ENCODE assay signal across 15 cellular contexts in the genomic region with DNA sequence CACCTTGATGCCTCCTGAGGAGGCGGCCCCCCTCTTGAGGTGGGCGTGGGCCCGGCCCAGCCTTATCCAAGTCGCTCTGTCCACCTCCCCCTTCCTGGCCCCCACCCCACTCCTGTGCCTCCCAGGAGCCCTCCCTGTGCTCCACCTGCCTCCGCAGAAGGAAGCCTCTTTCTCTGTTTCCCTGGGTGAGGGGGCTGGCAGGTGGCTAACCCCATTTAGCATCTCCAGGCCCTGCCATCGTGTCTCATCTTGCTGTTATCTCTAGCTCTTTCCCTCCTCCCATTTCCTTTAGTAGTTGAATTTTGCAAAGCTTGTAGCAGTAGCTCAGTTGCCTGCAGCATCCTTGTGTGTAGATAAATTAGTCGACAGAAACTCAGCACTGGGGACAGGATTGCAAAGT. TPM values are rescaled to one million over a fixed set of nuclear protein-coding genes. Genes with fewer than 3 reads are reported as not detected.
DNase-seq lines count a peak whose midpoint lies in the region; ATAC-seq, FAIRE-seq and TF ChIP-seq lines count a peak whose summit lies in the region.
"Had no signal": no experiment of that assay in that cellular context is flagged by ENCODE, and none has a peak within 500 bp of the region (broad histone marks: within the 10 kb centered on the region; RNA-seq: fewer than 3 reads in every experiment).

No MANE protein-coding gene starts in this region.

- in situ Hi-C loops in K562 (cut with MboI): no loop called here

- H3K9me1 ChIP-seq in K562 (ENCODE audit: control insufficient read depth, insufficient read depth, low read length): no peaks in the 10 kb centered on the region

- WGBS in K562 (ENCODE audit: insufficient coverage, low coverage, missing lambda C conversion rate): 50% methylated on average over 4 of the region's 7 CpGs

- TF ChIP-seq POLR2A in breast epithelium (IDR thresholded peaks at IDR 0.05) (no peak), K562 (conservative IDR thresholded peaks at IDR 0.05) (no peak)

- TF ChIP-seq RAD21 in K562 (CRISPR knock-in tag; conservative IDR thresholded peaks at IDR 0.05 in 1 of 2, IDR thresholded peaks at IDR 0.05 in 1 of 2): no peak

- peaks cover 30% of the 10 kb centered on the region for H3K4me1 Mint-ChIP-seq in MCF 10A (ENCODE audit: insufficient read depth, unreplicated experiment)

- H3K27ac Mint-ChIP-seq in MCF 10A (ENCODE audit: low read depth, unreplicated experiment): no peak overlapping the region
- H3K27ac Mint-ChIP-seq: GM23338 had no signal

- no peak overlapping the region for H2AFZ ChIP-seq in OCI-LY7 (ENCODE audit: low read length)
- no peak overlapping the region for H2AFZ ChIP-seq in K562 (ENCODE audit: low read depth, low read length)
- H2AFZ ChIP-seq: GM23338 had no signal

- no peaks in the 10 kb centered on the region for H3K27me3 Mint-ChIP-seq in MCF 10A (ENCODE audit: insufficient read depth, unreplicated experiment)
- H3K27me3 Mint-ChIP-seq: B cell; CD4-positive, alpha-beta T cell had no signal

- H3K9me3 ChIP-seq in breast epithelium (no peaks in the 10 kb centered on the region), OCI-LY7 (ENCODE audit: low read length) (no peaks in the 10 kb centered on the region), K562 (replicated peaks; ENCODE audit: control insufficient read depth, insufficient read depth, low read depth, low read length) (no peaks in the 10 kb centered on the region)

- H3K4me1 ChIP-seq in breast epithelium (no peaks in the 10 kb centered on the region), OCI-LY7 (ENCODE audit: insufficient read depth, low read length, poor library complexity, severe bottlenecking) (peaks cover 24% of the 10 kb centered on the region), K562 (replicated peaks in 1 of 2; ENCODE audit: control insufficient read depth in 2 of 2, insufficient read depth in 2 of 2, low read length in 2 of 2) (peaks cover 15 to 18% of the 10 kb centered on the region in 2 experiments; a peak in 4 of 5 replicates)

- H4K20me1 ChIP-seq in OCI-LY7 (ENCODE audit: insufficient read depth, low read length) (no peaks in the 10 kb centered on the region), K562 (replicated peaks; ENCODE audit: control insufficient read depth, insufficient read depth, low read length) (no peaks in the 10 kb centered on the region)

- POLR2A ChIA-PET in MCF 10A (lab: Yijun Ruan, JAX): interaction anchor here (0.6 to 1.0 kb wide), 3 partner anchors 8 to 38 kb away, joined by 4 read pairs; no protein-coding TSS in a partner anchor
- POLR2A ChIA-PET in OCI-LY7 (lab: Charles Lee): no interaction called here
- POLR2A ChIA-PET in K562 (lab: Yijun Ruan, JAX): interaction anchor here (0.6 to 1.3 kb wide), 6 partner anchors 12 to 31 kb away, joined by 3 to 5 read pairs (median 4); no protein-coding TSS in a partner anchor

- CTCF ChIA-PET in MCF 10A (lab: Yijun Ruan, JAX): interaction anchor here (0.6 to 1.1 kb wide), 4 partner anchors 15 to 869 kb away, joined by 3 to 4 read pairs (median 4); no protein-coding TSS in a partner anchor
- CTCF ChIA-PET in OCI-LY7 (lab: Charles Lee; ENCODE audit: unreplicated experiment): no interaction called here
- CTCF ChIA-PET in K562 (lab: Yijun Ruan, JAX; ENCODE audit: low intra/inter-chr PET ratio): no interaction called here

- peak overlapping the region in 1 of 2 experiments; percentile 18; a peak in 1 of 4 replicates for H3K9ac ChIP-seq in K562 (ENCODE audit: insufficient read depth in 1 of 2, low read depth in 2 of 2, low read length in 2 of 2)

- no peak for FAIRE-seq in K562 (lab: Jason Lieb, UNC)
- FAIRE-seq: GM12892 had no signal

- peaks cover 85% of the 10 kb centered on the region for H3K36me3 Mint-ChIP-seq in MCF 10A (ENCODE audit: insufficient read depth, unreplicated experiment)

- no peaks in the 10 kb centered on the region for H3K9me2 ChIP-seq in OCI-LY7 (ENCODE audit: insufficient read depth, low read length)

- BruUV-seq in MCF 10A (replicated peaks; lab: Mats Ljungman, UMichigan): TSS peak; percentile 12
- BruUV-seq in OCI-LY7 (replicated peaks; lab: Mats Ljungman, UMichigan): TSS peak; percentile 35
- TSS peak; percentile 6 for BruUV-seq in K562 (replicated peaks; lab: Mats Ljungman, UMichigan)

- H3K4me3 ChIP-seq in breast epithelium: no peak overlapping the region
- H3K4me3 ChIP-seq in OCI-LY7 (ENCODE audit: low read depth, low read length, poor library complexity, severe bottlenecking): no peak overlapping the region
- H3K4me3 ChIP-seq in K562: no peak overlapping the region
- H3K4me3 ChIP-seq: GM23338 had no signal

- ATAC-seq in K562: no peak
- ATAC-seq: GM23338 had no signal

- H3K36me3 ChIP-seq in breast epithelium (peaks cover 5% of the 10 kb centered on the region), OCI-LY7 (ENCODE audit: insufficient read depth, low read length) (peaks cover 82% of the 10 kb centered on the region), K562 (ENCODE audit: control insufficient read depth, insufficient read depth, low read length) (peaks cover 51% of the 10 kb centered on the region; the same call in 2 of the 3 replicates)

- H3K9me3 Mint-ChIP-seq in MCF 10A (ENCODE audit: unreplicated experiment): no peaks in the 10 kb centered on the region
- H3K9me3 Mint-ChIP-seq: CD4-positive, alpha-beta T cell; GM23338 had no signal

- no peaks in the 10 kb centered on the region for H3K27me3 ChIP-seq in breast epithelium
- H3K27me3 ChIP-seq in K562 (ENCODE audit: control insufficient read depth in 2 of 2, insufficient read depth in 2 of 2, low read length in 2 of 2): no peaks in the 10 kb centered on the region

- no peak for DNase-seq in MCF 10A (ENCODE audit: unreplicated experiment)
- DNase-seq in breast epithelium (ENCODE audit: low spot score in 2 of 2): no peak
- DNase-seq in OCI-LY7 (ENCODE audit: low spot score): no peak
- DNase-seq in K562 (ENCODE audit: extremely low read depth in 1 of 4, low spot score in 3 of 4): no peak
- DNase-seq in putamen (ENCODE audit: low spot score): peak; percentile 42
- DNase-seq in NCI-H1417 treated with DMSO at 0.1 percent for 48 hours (lab: John Stamatoyannopoulos, UW): no peak
- no peak for DNase-seq in SIG-M5 treated with dmso at 0.1 percent for 504 hours (lab: John Stamatoyannopoulos, UW; ENCODE audit: unreplicated experiment)
- DNase-seq in amniotic stem cell (lab: John Stamatoyannopoulos, UW): no peak
- DNase-seq: CD4-positive, alpha-beta T cell; DND-41; GDM1; H7 had no signal

- H3K27ac ChIP-seq in breast epithelium: no peak overlapping the region
- H3K27ac ChIP-seq in OCI-LY7 (ENCODE audit: low read depth, low read length, poor library complexity, severe bottlenecking): no peak overlapping the region
- H3K27ac ChIP-seq in K562 (ENCODE audit: extremely low read depth, low read depth, low read length): no peak overlapping the region

- peaks cover 24% of the 10 kb centered on the region; the same call in 1 of the 2 replicates for H3K79me2 ChIP-seq in OCI-LY7 (ENCODE audit: insufficient read depth, low read depth, low read length)
- 0 out of 3 replicates have a peak, but pooled peaks cover 2% of the 10 kb centered on the region for H3K79me2 ChIP-seq in K562 (ENCODE audit: control insufficient read depth, insufficient read depth, low read length)

- intact Hi-C loops in MCF 10A (cut with micrococcal nuclease) (no loop called here), breast epithelium (cut with DNase I; ENCODE audit: low total_unique reads) (loop anchor here (1.0 kb wide), 1 partner anchor 15 kb away; no protein-coding TSS in a partner anchor), OCI-LY7 (cut with micrococcal nuclease; ENCODE audit: unreplicated experiment) (no loop called here), K562 (cut with micrococcal nuclease) (no loop called here)

- H3K4me2 ChIP-seq in OCI-LY7 (ENCODE audit: low read length) (no peak overlapping the region), K562 (ENCODE audit: insufficient read depth, low read length) (no peak overlapping the region)
- H3K4me2 ChIP-seq: GM23338 had no signal

- TF ChIP-seq EP300 in K562 (IDR thresholded peaks at IDR 0.05; ENCODE audit: low read length): no peak

- TF ChIP-seq CTCF in MCF 10A (IDR thresholded peaks at IDR 0.05; ENCODE audit: unreplicated experiment) (no peak), breast epithelium (IDR thresholded peaks at IDR 0.05) (no peak), OCI-LY7 (conservative IDR thresholded peaks at IDR 0.05; ENCODE audit: low read length) (no peak), K562 (IDR thresholded peaks at IDR 0.05 in 2 of 3, conservative IDR thresholded peaks at IDR 0.05 in 1 of 3; ENCODE audit: insufficient read depth in 2 of 3, low read depth in 1 of 3, low read length in 3 of 3) (no peak)

- H3K4me3 Mint-ChIP-seq in MCF 10A (ENCODE audit: unreplicated experiment): no peak overlapping the region
- H3K4me3 Mint-ChIP-seq: B cell, GM23338 had no signal

TF ChIP-seq in K562, 482 proteins besides CTCF, POLR2A, EP300 and RAD21 (continues in another document):
- TF ChIP-seq HDAC2 (IDR thresholded peaks at IDR 0.05) (no peak), KDM5B (IDR thresholded peaks at IDR 0.05; ENCODE audit: insufficient replicate concordance, low read depth, low read length) (peak; percentile 10)

RNA-seq across cellular contexts. Expression of gene RNF187, which starts 7.2 kb away (rescaled TPM):
- total RNA-seq in MCF 10A (2022): 167 and 244 TPM in 2 replicates
- 10 to 100 TPM; 26.9 to 33.7 (median 33.1) TPM for total RNA-seq in breast epithelium
- 257 and 351 TPM in 2 replicates for total RNA-seq in OCI-LY7 (2014; rRNA removed; shearing (Covaris generic))
- 478 and 484 TPM in 2 replicates for total RNA-seq in OCI-LY7 (2022)
- 15.0 and 31.2 TPM in 2 replicates for total RNA-seq in K562 (2011; cell fraction: chromatin; rRNA removed; ENCODE audit: low replicate concordance)
- total RNA-seq in K562 (2011; cell fraction: nucleolus; rRNA removed): 24.3 and 25.7 TPM in 2 replicates
- 24.3 and 28.9 TPM in 2 replicates for total RNA-seq in K562 (2011; cell fraction: nucleoplasm; rRNA removed)
- total RNA-seq in K562 (2014; rRNA removed): 44.1 and 53.7 TPM in 2 replicates
- total RNA-seq in K562 (2014; rRNA removed; fragmentation: Illumina TruSeq; extraction: Trizol): 32.0 and 40.3 TPM in 2 replicates
- 36.8 and 38.1 TPM in 2 replicates for total RNA-seq in K562 (2015; rRNA removed; fragmentation: Illumina TruSeq; extraction: Trizol)
- total RNA-seq in K562 (2021): 114 and 119 TPM in 2 replicates
- polyA plus RNA-seq in K562 (2011; rRNA removed): 45.6 and 52.7 TPM in 2 replicates
- polyA plus RNA-seq in K562 (2011; cell fraction: cytosol; rRNA removed): 69.5 and 81.8 TPM in 2 replicates
- 23.0 and 28.0 TPM in 2 replicates for polyA plus RNA-seq in K562 (2011; cell fraction: nucleus; rRNA removed)
- polyA plus RNA-seq in K562 (2012): 80.6 and 187 TPM in 2 replicates
- 53.9 and 60.8 TPM in 2 replicates for polyA plus RNA-seq in K562 (2014; fragmentation: Illumina TruSeq; extraction: Trizol)
- 1 to 10 TPM; 2.3 to 3.2 TPM for polyA plus RNA-seq in K562 (2014; fragmentation: Nextera tagmentation; extraction: Ambion mirVana)
- 41.9 and 42.2 TPM in 2 replicates for polyA plus RNA-seq in K562 (2014; rRNA removed)
- polyA minus RNA-seq in K562 (2011; rRNA and poly(A)+ RNA removed): 42.6 and 50.7 TPM in 2 replicates
- 44.9 and 65.3 TPM in 2 replicates for polyA minus RNA-seq in K562 (2011; cell fraction: cytosol; rRNA and poly(A)+ RNA removed)
- polyA minus RNA-seq in K562 (2011; cell fraction: nucleus; rRNA and poly(A)+ RNA removed): 7.5 and 16.1 TPM in 2 replicates
